Comparison of ENCODE assay signal across 10 cellular contexts in the genomic region with DNA sequence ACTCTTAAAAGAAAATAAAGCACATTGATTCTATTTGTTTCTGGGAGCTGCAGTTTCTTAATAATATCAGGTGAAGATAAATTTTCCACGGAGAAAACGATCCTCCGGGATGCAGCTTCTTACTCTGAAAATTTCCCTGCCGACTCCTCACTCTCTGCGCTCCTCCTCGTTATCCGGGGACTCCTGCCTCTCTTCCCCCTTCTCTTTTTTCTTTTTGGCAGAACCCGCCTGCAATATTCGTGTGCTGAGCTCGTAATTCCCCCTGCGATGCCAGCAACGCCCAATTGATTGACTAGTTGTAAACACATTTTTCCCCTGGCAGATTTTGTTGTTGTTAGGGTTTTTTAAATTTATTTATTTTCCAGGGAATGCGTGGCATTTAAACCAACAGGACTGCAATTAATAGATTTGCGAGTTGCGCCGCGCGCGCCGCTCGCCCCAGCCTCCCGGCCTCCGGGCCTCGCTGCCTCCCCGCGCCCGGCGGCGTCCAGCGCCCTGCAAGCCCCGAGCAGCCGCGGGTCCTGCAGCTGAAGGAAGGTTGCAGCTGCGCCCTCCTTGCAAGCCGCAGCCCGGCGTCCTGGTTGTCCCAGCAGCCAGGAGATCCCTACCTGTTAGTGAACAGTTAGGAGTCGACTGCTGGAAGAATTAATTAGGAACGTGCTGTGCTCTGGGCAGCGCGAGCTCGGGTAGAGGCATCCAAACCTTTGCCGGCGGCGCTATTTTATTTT. TPM values are rescaled to one million over a fixed set of nuclear protein-coding genes. Genes with fewer than 3 reads are reported as not detected.
DNase-seq lines count a peak whose midpoint lies in the region; ATAC-seq and TF ChIP-seq lines count a peak whose summit lies in the region.
"Had no signal": no experiment of that assay in that cellular context is flagged by ENCODE, and none has a peak within 500 bp of the region (broad histone marks: within the 10 kb centered on the region; RNA-seq: fewer than 3 reads in every experiment).

No MANE protein-coding gene starts in this region.

- TF ChIP-seq POLR2A in testis (IDR thresholded peaks at IDR 0.05) = no peak

- no peak overlapping the region for H3K27ac Mint-ChIP-seq in activated T-cell treated with anti-CD3 and anti-CD28 coated beads, Interleukin-2, amount 50 U/mL, for 72 hours

- H3K4me3 ChIP-seq in ascending aorta (peak overlapping the region; percentile 68 to 82), testis (peak overlapping the region; percentile 18 to 66)

- DNase-seq in activated T-cell treated with anti-CD3 and anti-CD28 coated beads, Interleukin-2, amount 50 U/mL, for 72 hours = no peak
- DNase-seq in activated T-cell treated with anti-CD3 and anti-CD28 coated beads for 4 hours (no peak), ascending aorta (ENCODE audit: low spot score in 2 of 2) (no peak), left kidney (ENCODE audit: low read depth, low spot score) (peak; percentile 49), testis (no peak), NCI-H2029 (lab: John Stamatoyannopoulos, UW) (no peak), RPMI8226 (no peak)
- DNase-seq: SW 1271 had no signal

- H3K4me3 Mint-ChIP-seq in activated T-cell treated with anti-CD3 and anti-CD28 coated beads, Interleukin-2, amount 50 U/mL, for 72 hours = peak overlapping the region; percentile 55 to 70

- H3K27me3 ChIP-seq in ascending aorta = peaks cover 17% of the 10 kb centered on the region
- no peaks in the 10 kb centered on the region for H3K27me3 ChIP-seq in testis

- H3K4me1 ChIP-seq in ascending aorta (peaks cover 16 to 24% of the 10 kb centered on the region in 2 donors), testis (peaks cover 26% of the 10 kb centered on the region)
- H3K4me1 ChIP-seq: parathyroid adenoma had no signal

- no peak for TF ChIP-seq CTCF in ascending aorta (IDR thresholded peaks at IDR 0.05)
- no peak for TF ChIP-seq CTCF in testis (IDR thresholded peaks at IDR 0.05)

- no peaks in the 10 kb centered on the region for H3K36me3 ChIP-seq in ascending aorta
- H3K36me3 ChIP-seq in testis (ENCODE audit: low read depth, missing control alignments) = no peaks in the 10 kb centered on the region

- no peak for ATAC-seq in activated T-cell treated with anti-CD3 and anti-CD28 coated beads, Interleukin-2, amount 50 U/mL, for 72 hours (replicated peaks in 1 of 2)
- ATAC-seq in HG02678 (IDR thresholded peaks at IDR 0.05; ENCODE audit: unreplicated experiment) = no peak

- WGBS in testis, 2 donors = 3% methylated on average over 18 to 45 of the region's 45 CpGs

- peaks cover 5% of the 10 kb centered on the region for H3K4me1 Mint-ChIP-seq in activated T-cell treated with anti-CD3 and anti-CD28 coated beads, Interleukin-2, amount 50 U/mL, for 72 hours (ENCODE audit: low read depth)

- H3K9me3 ChIP-seq in ascending aorta (no peaks in the 10 kb centered on the region), testis (no peaks in the 10 kb centered on the region)

- H3K27ac ChIP-seq in ascending aorta = no peak overlapping the region
- H3K27ac ChIP-seq in testis = no peak overlapping the region
- H3K27ac ChIP-seq: parathyroid adenoma had no signal

- H3K9me3 Mint-ChIP-seq in activated T-cell treated with anti-CD3 and anti-CD28 coated beads, Interleukin-2, amount 50 U/mL, for 72 hours = no peaks in the 10 kb centered on the region

- peaks cover 64% of the 10 kb centered on the region for H3K27me3 Mint-ChIP-seq in activated T-cell treated with anti-CD3 and anti-CD28 coated beads, Interleukin-2, amount 50 U/mL, for 72 hours (ENCODE audit: low read depth)

- peaks cover 0 to 5% of the 10 kb centered on the region in 2 donors for H3K36me3 Mint-ChIP-seq in activated T-cell treated with anti-CD3 and anti-CD28 coated beads, Interleukin-2, amount 50 U/mL, for 72 hours (ENCODE audit: insufficient read depth in 2 of 2)

- intact Hi-C loops in ascending aorta (cut with DNase I) = no loop called here
- intact Hi-C loops in testis (cut with DNase I; ENCODE audit: low total_unique reads) = no loop called here

RNA-seq across cellular contexts. Expression of a gene that starts 2.2 kb away (rescaled TPM):
- 1 to 10 TPM; 3.2 to 5.4 TPM for total RNA-seq in activated T-cell treated with anti-CD3 and anti-CD28 coated beads, Interleukin-2, amount 50 U/mL, for 72 hours
- total RNA-seq in ascending aorta = 5.9 TPM
- 10 to 100 TPM; 23.7 to 29.0 TPM for total RNA-seq in testis
- polyA plus RNA-seq in testis (ENCODE audit: insufficient read depth, low read depth, low replicate concordance) = 3.3 TPM
